Comparison of ENCODE assay signal across 1 cellular context in genomic region chr10:118108194-118109026, GRCh38.
TF ChIP-seq lines count a peak whose summit lies in the region.

No MANE protein-coding gene starts in this region.

TF ChIP-seq in K562, 482 proteins besides CTCF, POLR2A, EP300 and RAD21 (continued from another document and continues in another):
- TF ChIP-seq ZNF592 (IDR thresholded peaks at IDR 0.05) (peak; percentile 87), ZBTB7A (IDR thresholded peaks at IDR 0.05; ENCODE audit: borderline replicate concordance, control insufficient read depth, low read depth, low read length) (no peak), NCOA1 (IDR thresholded peaks at IDR 0.05; ENCODE audit: low read depth) (no peak), MAFF (IDR thresholded peaks at IDR 0.05; ENCODE audit: low read length) (peak; percentile 28; the same call in 1 of the 2 replicates), PTBP1 (IDR thresholded peaks at IDR 0.05; ENCODE audit: low read depth, low read length) (no peak), CXXC5 (CRISPR knock-in tag; IDR thresholded peaks at IDR 0.05) (peak; percentile 56), ELK1 (CRISPR knock-in tag; IDR thresholded peaks at IDR 0.05) (no peak), RBM14 (IDR thresholded peaks at IDR 0.05; ENCODE audit: borderline replicate concordance, insufficient read depth, low read depth, low read length) (no peak), JUND (IDR thresholded peaks at IDR 0.05; ENCODE audit: borderline replicate concordance, low read depth, low read length) (no peak), JUND (tag; IDR thresholded peaks at IDR 0.05; ENCODE audit: borderline replicate concordance, low read depth, low read length) (no peak), CREB3 (tag; conservative IDR thresholded peaks at IDR 0.05; ENCODE audit: low read depth) (peak; percentile 35; the same call in 1 of the 2 replicates), ZNF124 (CRISPR knock-in tag; IDR thresholded peaks at IDR 0.05) (no peak), ADNP (tag; IDR thresholded peaks at IDR 0.05) (no peak), ZNF316 (IDR thresholded peaks at IDR 0.05) (peak; percentile 73), HEY1 (CRISPR knock-in tag; IDR thresholded peaks at IDR 0.05; ENCODE audit: borderline replicate concordance) (no peak), FOXA3 (CRISPR knock-in tag; conservative IDR thresholded peaks at IDR 0.05 in 1 of 2, IDR thresholded peaks at IDR 0.05 in 1 of 2) (no peak), TARDBP (IDR thresholded peaks at IDR 0.05) (no peak), MTA1 (IDR thresholded peaks at IDR 0.05; ENCODE audit: borderline replicate concordance) (no peak), ZNF507 (tag; conservative IDR thresholded peaks at IDR 0.05) (no peak), ZNF347 (CRISPR knock-in tag; IDR thresholded peaks at IDR 0.05; ENCODE audit: low read depth) (no peak), PPARD (CRISPR knock-in tag; IDR thresholded peaks at IDR 0.05) (no peak), CREB3L1 (IDR thresholded peaks at IDR 0.05; ENCODE audit: borderline replicate concordance, low read depth) (peak; percentile 52; the same call in 1 of the 2 replicates), STAT5B (CRISPR knock-in tag; IDR thresholded peaks at IDR 0.05) (no peak), CCAR2 (IDR thresholded peaks at IDR 0.05; ENCODE audit: low read depth, low read length) (no peak), BRD4 (IDR thresholded peaks at IDR 0.05) (no peak), PYGO2 (tag; IDR thresholded peaks at IDR 0.05) (no peak), ZNF639 (CRISPR knock-in tag; conservative IDR thresholded peaks at IDR 0.05 in 1 of 2, IDR thresholded peaks at IDR 0.05 in 1 of 2) (0 out of 4 replicates have a peak, but pooled peaks of 1 of the 2 experiments have one; percentile 15), MGA (IDR thresholded peaks at IDR 0.05) (peak; percentile 88), ATF1 (CRISPR knock-in tag; IDR thresholded peaks at IDR 0.05) (no peak), ATF1 (tag; IDR thresholded peaks at IDR 0.05) (no peak), CBFA2T3 (IDR thresholded peaks at IDR 0.05) (no peak), ATF6 (CRISPR knock-in tag; IDR thresholded peaks at IDR 0.05) (no peak), BCOR (IDR thresholded peaks at IDR 0.05) (no peak), ETS2 (tag; IDR thresholded peaks at IDR 0.05; ENCODE audit: borderline replicate concordance, poor library complexity, severe bottlenecking) (no peak), ELK3 (CRISPR knock-in tag; IDR thresholded peaks at IDR 0.05) (no peak), ZNF324 (CRISPR knock-in tag; IDR thresholded peaks at IDR 0.05) (no peak), NR1H2 (CRISPR knock-in tag; IDR thresholded peaks at IDR 0.05) (no peak)
